Comparison of ENCODE assay signal across 23 cellular contexts in genomic region chr14:93997082-93997481, GRCh38. TPM values are rescaled to one million over a fixed set of nuclear protein-coding genes. Genes with fewer than 3 reads are reported as not detected.
A peak's percentile ranks its signal among the peaks of the same experiment; 100 is the strongest.
DNase-seq lines count a peak whose midpoint lies in the region; ATAC-seq and TF ChIP-seq lines count a peak whose summit lies in the region.
"Had no signal": no experiment of that assay in that cellular context is flagged by ENCODE, and none has a peak within 500 bp of the region (broad histone marks: within the 10 kb centered on the region; RNA-seq: fewer than 3 reads in every experiment).

CCDC197 (plus strand) TSS chr14:93997301; CDS start chr14:93998132, 831 bp downstream.

- H3K4me1 ChIP-seq in breast epithelium (no peaks in the 10 kb centered on the region), mammary epithelial cell (ENCODE audit: insufficient read depth, low read length) (peaks cover 33% of the 10 kb centered on the region), stomach (peaks cover 0 to 30% (median 11%) of the 10 kb centered on the region in 4 donors), HAP-1 (no peaks in the 10 kb centered on the region)
- H3K4me1 ChIP-seq: Caco-2 had no signal

- no peaks in the 10 kb centered on the region for H3K36me3 Mint-ChIP-seq in MCF 10A (ENCODE audit: insufficient read depth, unreplicated experiment)
- H3K36me3 Mint-ChIP-seq: natural killer cell treated with Interleukin-12 subunit alpha and Interleukin-12 subunit beta and Interleukin-15 and Interleukin-18, amount 100 ng/mL, for 72 hours had no signal

- H2AFZ ChIP-seq in mammary epithelial cell (ENCODE audit: low read depth, low read length), result no peak within 1 kb of the TSS

- CTCF ChIA-PET in MCF 10A (lab: Yijun Ruan, JAX), result interaction anchor here (0.9 to 1.8 kb wide), 6 partner anchors 12 to 343 kb away, joined by 3 to 7 read pairs (median 4); no protein-coding TSS in a partner anchor
- CTCF ChIA-PET in mammary epithelial cell (lab: Charles Lee; ENCODE audit: low non-redundant PET), result no interaction called here

- H3K4me2 ChIP-seq in mammary epithelial cell (ENCODE audit: insufficient read depth, low read depth, low read length), result no peak within 1 kb of the TSS

- POLR2A ChIA-PET in MCF 10A (lab: Yijun Ruan, JAX), result no interaction called here

- H3K9me3 Mint-ChIP-seq in MCF 10A (ENCODE audit: unreplicated experiment), result no peaks in the 10 kb centered on the region
- H3K9me3 Mint-ChIP-seq: natural killer cell treated with Interleukin-12 subunit alpha and Interleukin-12 subunit beta and Interleukin-15 and Interleukin-18, amount 100 ng/mL, for 72 hours had no signal

- dilution Hi-C loops in mammary epithelial cell (cut with HindIII; ENCODE audit: low sequenced_read_pairs), result no loop called here

- in situ Hi-C loops in mammary epithelial cell (cut with MboI; ENCODE audit: low sequenced_read_pairs in 2 of 2) (no loop called here), HAP-1 (cut with MboI; ENCODE audit: low sequenced_read_pairs) (no loop called here)

- H3K36me3 ChIP-seq in breast epithelium (no peaks in the 10 kb centered on the region), mammary epithelial cell (ENCODE audit: insufficient read depth, low read length) (no peaks in the 10 kb centered on the region), stomach (no peaks in the 10 kb centered on the region), HAP-1 (replicated peaks) (no peaks in the 10 kb centered on the region)
- H3K36me3 ChIP-seq: brain microvascular endothelial cell, esophagus squamous epithelium, heart left ventricle, suprapubic skin had no signal

- no peak for ATAC-seq in HG02759 (IDR thresholded peaks at IDR 0.05; ENCODE audit: unreplicated experiment)
- ATAC-seq: natural killer cell treated with Interleukin-12 subunit alpha and Interleukin-12 subunit beta and Interleukin-15 and Interleukin-18, amount 100 ng/mL, for 72 hours had no signal

- TF ChIP-seq CTCF in MCF 10A (IDR thresholded peaks at IDR 0.05; ENCODE audit: unreplicated experiment), result no peak
- no peak for TF ChIP-seq CTCF in breast epithelium (IDR thresholded peaks at IDR 0.05)
- no peak for TF ChIP-seq CTCF in mammary epithelial cell (conservative IDR thresholded peaks at IDR 0.05 in 1 of 2, IDR thresholded peaks at IDR 0.05 in 1 of 2; ENCODE audit: extremely low read depth in 1 of 2, insufficient read depth in 1 of 2, low read depth in 1 of 2, low read length in 2 of 2)
- TF ChIP-seq CTCF in stomach (IDR thresholded peaks at IDR 0.05), result no peak

- no peak for TF ChIP-seq EP300 in stomach (IDR thresholded peaks at IDR 0.05)

- H3K27me3 ChIP-seq in breast epithelium (peaks cover 0 to 10% of the 10 kb centered on the region in 2 donors), mammary epithelial cell (ENCODE audit: insufficient read depth, low read length) (no peaks in the 10 kb centered on the region), stomach (peaks cover 0 to 27% (median 9%) of the 10 kb centered on the region in 3 donors), HAP-1 (ENCODE audit: low read depth) (no peaks in the 10 kb centered on the region)

- H3K4me3 ChIP-seq in breast epithelium, result no peak within 1 kb of the TSS
- no peak within 1 kb of the TSS for H3K4me3 ChIP-seq in mammary epithelial cell (replicated peaks in 1 of 3; ENCODE audit: insufficient read depth in 1 of 3, low read depth in 2 of 3, low read length in 3 of 3)
- no peak within 1 kb of the TSS for H3K4me3 ChIP-seq in stomach
- no peak within 1 kb of the TSS for H3K4me3 ChIP-seq in HAP-1
- H3K4me3 ChIP-seq: esophagus squamous epithelium, heart left ventricle, suprapubic skin had no signal

- H3K4me1 Mint-ChIP-seq in MCF 10A (ENCODE audit: insufficient read depth, unreplicated experiment), result peaks cover 17% of the 10 kb centered on the region

- no peaks in the 10 kb centered on the region for H3K79me2 ChIP-seq in mammary epithelial cell (ENCODE audit: insufficient read depth, low read length)

- intact Hi-C loops in MCF 10A (cut with micrococcal nuclease) (no loop called here), breast epithelium (cut with DNase I; ENCODE audit: low total_unique reads) (no loop called here), mammary epithelial cell (cut with micrococcal nuclease) (no loop called here), stomach (cut with DNase I; ENCODE audit: low total_unique reads) (no loop called here)

- no peaks in the 10 kb centered on the region for H3K27me3 Mint-ChIP-seq in MCF 10A (ENCODE audit: insufficient read depth, unreplicated experiment)

- no peak within 1 kb of the TSS for H3K4me3 Mint-ChIP-seq in MCF 10A (ENCODE audit: unreplicated experiment)
- H3K4me3 Mint-ChIP-seq: natural killer cell treated with Interleukin-12 subunit alpha and Interleukin-12 subunit beta and Interleukin-15 and Interleukin-18, amount 100 ng/mL, for 72 hours had no signal

- peak within 1 kb of the TSS; percentile 35 for H3K27ac Mint-ChIP-seq in MCF 10A (ENCODE audit: low read depth, unreplicated experiment)
- H3K27ac Mint-ChIP-seq: natural killer cell treated with Interleukin-12 subunit alpha and Interleukin-12 subunit beta and Interleukin-15 and Interleukin-18, amount 100 ng/mL, for 72 hours had no signal

- 10% methylated on average over 1 of the region's 1 CpG for WGBS in mammary epithelial cell (ENCODE audit: low coverage, missing lambda C conversion rate)
- 64 to 77% (median 71%) methylated on average over 1 of the region's 1 CpG for WGBS in stomach, 5 donors

- H3K9ac ChIP-seq in mammary epithelial cell (ENCODE audit: insufficient read depth, low read length), result no peak within 1 kb of the TSS

- TF ChIP-seq POLR2A in breast epithelium (IDR thresholded peaks at IDR 0.05), result no peak
- no peak for TF ChIP-seq POLR2A in stomach (IDR thresholded peaks at IDR 0.05)

- H3K27ac ChIP-seq in breast epithelium, result no peak within 1 kb of the TSS
- no peak within 1 kb of the TSS for H3K27ac ChIP-seq in mammary epithelial cell (ENCODE audit: insufficient read depth, low read depth, low read length)
- H3K27ac ChIP-seq in stomach, result peak within 1 kb of the TSS in 3 of 5 donors; percentile 66 to 84 (median 71)
- H3K27ac ChIP-seq: brain microvascular endothelial cell, suprapubic skin had no signal

- peak; percentile 15 for DNase-seq in MCF 10A (ENCODE audit: unreplicated experiment)
- no peak for DNase-seq in breast epithelium (ENCODE audit: low spot score in 2 of 2)
- DNase-seq in M059J (ENCODE audit: low read depth), result peak; percentile 36
- DNase-seq in mammary epithelial cell, result peak; percentile 27
- no peak for DNase-seq in stomach
- DNase-seq in HAP-1 (ENCODE audit: low spot score in 2 of 2), result no peak
- no peak for DNase-seq in NCI-H187 treated with DMSO at 0.1 percent for 48 hours (lab: John Stamatoyannopoulos, UW)
- DNase-seq: activated effector memory CD4-positive, alpha-beta T cell treated with anti-CD3 and anti-CD28 coated beads, Interleukin-2, amount 50 U/mL, for 16 hours; brain microvascular endothelial cell; Caco-2; dorsolateral prefrontal cortex; esophagus squamous epithelium; heart left ventricle; mesenchymal stem cell; NCI-H2029; NCI-H524; SIG-M5 had no signal

- BruUV-seq in MCF 10A (replicated peaks; lab: Mats Ljungman, UMichigan) (no TSS peak), mammary epithelial cell (replicated peaks; lab: Mats Ljungman, UMichigan) (no TSS peak)

- H3K9me3 ChIP-seq in breast epithelium (no peaks in the 10 kb centered on the region), mammary epithelial cell (replicated peaks; ENCODE audit: insufficient read depth, low read length) (no peaks in the 10 kb centered on the region), stomach (no peaks in the 10 kb centered on the region), HAP-1 (no peaks in the 10 kb centered on the region)
- H3K9me3 ChIP-seq: Caco-2, esophagus squamous epithelium, heart left ventricle, suprapubic skin had no signal

- H4K20me1 ChIP-seq in mammary epithelial cell (ENCODE audit: insufficient read depth, low read length), result no peaks in the 10 kb centered on the region

RNA-seq across cellular contexts. Expression of gene CCDC197, which starts in this region (rescaled TPM):
- total RNA-seq in MCF 10A (2022) (not detected in 2 replicates), breast epithelium (not detected), mammary epithelial cell (not detected), stomach (not detected)
- not detected in 2 replicates for total RNA-seq in M059J (2014; rRNA removed; shearing (Covaris generic))
- polyA plus RNA-seq in mammary epithelial cell (not detected), stomach (not detected)
- not detected for polyA minus RNA-seq in mammary epithelial cell
- total RNA-seq: Caco-2; esophagus squamous epithelium; H4; natural killer cell treated with Interleukin-12 subunit alpha and Interleukin-12 subunit beta and Interleukin-15 and Interleukin-18, amount 100 ng/mL, for 72 hours; pulmonary artery endothelial cell; suprapubic skin had no signal
- polyA plus RNA-seq: keratinocyte had no signal

Comparison
In these comparisons a context has a peak if more than half of its experiments do, and no peak if none do; other contexts are left out.
1. Peak in DNase-seq in MCF 10A; RNA of the gene not detected or under 1 TPM.
2. Peak in DNase-seq in M059J; RNA of the gene not detected or under 1 TPM.
3. Peak in DNase-seq in mammary epithelial cell; RNA of the gene not detected or under 1 TPM.
4. H3K27ac ChIP-seq: peak in stomach (3 of 5); none in breast epithelium (0 of 2) and mammary epithelial cell (single experiment).